Comparison of ENCODE assay signal across 1 cellular context in the genomic region with DNA sequence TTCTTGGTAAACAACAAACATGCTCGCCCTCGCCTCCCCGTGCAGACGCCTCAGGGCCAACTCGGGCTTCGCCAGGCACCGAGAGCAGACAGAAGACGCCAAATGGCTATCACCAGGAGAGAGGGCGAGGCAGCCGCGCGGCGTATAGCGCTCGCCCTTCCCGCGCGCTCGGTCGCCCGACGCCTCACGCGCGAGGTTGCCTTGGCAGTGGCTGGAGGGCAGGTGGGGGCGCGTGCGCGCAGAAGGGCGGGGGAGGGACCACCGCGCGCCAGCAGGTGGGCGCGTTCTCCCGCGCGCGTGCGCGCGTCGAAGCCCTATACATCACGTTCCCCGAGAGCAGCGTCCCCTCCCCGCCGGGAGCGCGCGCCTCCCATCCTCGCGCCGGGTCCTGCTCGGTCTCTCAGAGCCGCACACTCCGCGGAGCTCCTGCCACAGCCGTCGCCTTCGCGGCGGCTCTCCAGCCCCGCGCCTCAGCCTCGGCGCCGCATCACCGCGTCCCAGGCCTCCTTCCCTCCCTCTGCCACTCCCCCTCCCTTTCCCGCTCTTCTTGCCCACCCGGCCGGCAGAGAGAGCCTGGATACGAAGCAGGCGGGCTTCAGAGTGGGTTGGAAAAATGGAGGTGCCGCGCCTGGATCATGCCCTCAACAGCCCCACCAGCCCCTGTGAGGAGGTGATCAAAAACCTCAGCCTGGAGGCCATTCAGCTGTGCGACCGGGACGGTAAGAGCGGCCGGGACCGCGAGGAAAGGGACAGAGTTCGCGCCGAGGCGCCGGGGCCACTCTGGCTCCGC.
TF ChIP-seq lines count a peak whose summit lies in the region.

A gene (plus strand): TSS at position 403 of the 790 bp plus-strand sequence. CDS start 211 bp downstream, at position 614.

TF ChIP-seq in HepG2, 621 proteins besides CTCF, POLR2A, EP300 and RAD21 (continued from another document and continues in another):
- TF ChIP-seq, protein P1, sequence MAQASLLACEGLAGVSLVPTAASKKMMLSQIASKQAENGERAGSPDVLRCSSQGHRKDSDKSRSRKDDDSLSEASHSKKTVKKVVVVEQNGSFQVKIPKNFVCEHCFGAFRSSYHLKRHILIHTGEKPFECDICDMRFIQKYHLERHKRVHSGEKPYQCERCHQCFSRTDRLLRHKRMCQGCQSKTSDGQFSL (CRISPR knock-in tag; IDR thresholded peaks at IDR 0.05) = peak; percentile 50
- peak; percentile 90; the same call in 1 of the 2 replicates for TF ChIP-seq SMAD1 (CRISPR knock-in tag; IDR thresholded peaks at IDR 0.05; ENCODE audit: borderline replicate concordance, low read depth)
- TF ChIP-seq, protein P2, sequence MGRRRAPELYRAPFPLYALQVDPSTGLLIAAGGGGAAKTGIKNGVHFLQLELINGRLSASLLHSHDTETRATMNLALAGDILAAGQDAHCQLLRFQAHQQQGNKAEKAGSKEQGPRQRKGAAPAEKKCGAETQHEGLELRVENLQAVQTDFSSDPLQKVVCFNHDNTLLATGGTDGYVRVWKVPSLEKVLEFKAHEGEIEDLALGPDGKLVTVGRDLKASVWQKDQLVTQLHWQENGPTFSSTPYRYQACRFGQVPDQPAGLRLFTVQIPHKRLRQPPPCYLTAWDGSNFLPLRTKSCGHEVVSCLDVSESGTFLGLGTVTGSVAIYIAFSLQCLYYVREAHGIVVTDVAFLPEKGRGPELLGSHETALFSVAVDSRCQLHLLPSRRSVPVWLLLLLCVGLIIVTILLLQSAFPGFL (CRISPR knock-in tag; IDR thresholded peaks at IDR 0.05) = 0 out of 2 replicates have a peak, but pooled peaks have one; percentile 72
- TF ChIP-seq, protein P3, sequence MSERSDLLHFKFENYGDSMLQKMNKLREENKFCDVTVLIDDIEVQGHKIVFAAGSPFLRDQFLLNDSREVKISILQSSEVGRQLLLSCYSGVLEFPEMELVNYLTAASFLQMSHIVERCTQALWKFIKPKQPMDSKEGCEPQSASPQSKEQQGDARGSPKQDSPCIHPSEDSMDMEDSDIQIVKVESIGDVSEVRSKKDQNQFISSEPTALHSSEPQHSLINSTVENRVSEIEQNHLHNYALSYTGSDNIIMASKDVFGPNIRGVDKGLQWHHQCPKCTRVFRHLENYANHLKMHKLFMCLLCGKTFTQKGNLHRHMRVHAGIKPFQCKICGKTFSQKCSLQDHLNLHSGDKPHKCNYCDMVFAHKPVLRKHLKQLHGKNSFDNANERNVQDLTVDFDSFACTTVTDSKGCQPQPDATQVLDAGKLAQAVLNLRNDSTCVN (CRISPR knock-in tag; IDR thresholded peaks at IDR 0.05; ENCODE audit: borderline replicate concordance) = peak; percentile 8; the same call in 1 of the 2 replicates
- TF ChIP-seq ELF1 (CRISPR knock-in tag; IDR thresholded peaks at IDR 0.05) = 0 out of 2 replicates have a peak, but pooled peaks have one; percentile 6
- TF ChIP-seq TOPORS (CRISPR knock-in tag; IDR thresholded peaks at IDR 0.05) = no peak; the same call in 1 of the 2 replicates
- TF ChIP-seq ISL2 (CRISPR knock-in tag; IDR thresholded peaks at IDR 0.05) = peak; percentile 37
- TF ChIP-seq, protein P4, sequence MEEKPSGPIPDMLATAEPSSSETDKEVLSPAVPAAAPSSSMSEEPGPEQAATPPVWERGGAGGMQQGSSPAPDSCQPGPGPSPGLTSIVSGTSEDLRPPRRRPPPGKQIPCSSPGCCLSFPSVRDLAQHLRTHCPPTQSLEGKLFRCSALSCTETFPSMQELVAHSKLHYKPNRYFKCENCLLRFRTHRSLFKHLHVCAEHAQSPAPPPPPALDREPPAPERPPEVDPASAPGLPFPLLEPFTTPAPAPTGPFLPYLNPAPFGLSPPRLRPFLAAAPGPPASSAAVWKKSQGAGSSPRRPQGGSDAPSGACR (CRISPR knock-in tag; IDR thresholded peaks at IDR 0.05) = 0 out of 2 replicates have a peak, but pooled peaks have one; percentile 56
- no peak for TF ChIP-seq XRCC5 (optimal IDR thresholded peaks at IDR 0.05; ENCODE audit: low read length)
- TF ChIP-seq JARID2 (CRISPR knock-in tag; IDR thresholded peaks at IDR 0.05; ENCODE audit: insufficient replicate concordance) = no peak
- no peak for TF ChIP-seq SP1 (IDR thresholded peaks at IDR 0.05)
- TF ChIP-seq SP1 (CRISPR knock-in tag; IDR thresholded peaks at IDR 0.05) = peak; percentile 20; the same call in 1 of the 2 replicates
- TF ChIP-seq MTA1 (CRISPR knock-in tag; IDR thresholded peaks at IDR 0.05; ENCODE audit: borderline replicate concordance) = peak; percentile 71
- TF ChIP-seq, protein P5, sequence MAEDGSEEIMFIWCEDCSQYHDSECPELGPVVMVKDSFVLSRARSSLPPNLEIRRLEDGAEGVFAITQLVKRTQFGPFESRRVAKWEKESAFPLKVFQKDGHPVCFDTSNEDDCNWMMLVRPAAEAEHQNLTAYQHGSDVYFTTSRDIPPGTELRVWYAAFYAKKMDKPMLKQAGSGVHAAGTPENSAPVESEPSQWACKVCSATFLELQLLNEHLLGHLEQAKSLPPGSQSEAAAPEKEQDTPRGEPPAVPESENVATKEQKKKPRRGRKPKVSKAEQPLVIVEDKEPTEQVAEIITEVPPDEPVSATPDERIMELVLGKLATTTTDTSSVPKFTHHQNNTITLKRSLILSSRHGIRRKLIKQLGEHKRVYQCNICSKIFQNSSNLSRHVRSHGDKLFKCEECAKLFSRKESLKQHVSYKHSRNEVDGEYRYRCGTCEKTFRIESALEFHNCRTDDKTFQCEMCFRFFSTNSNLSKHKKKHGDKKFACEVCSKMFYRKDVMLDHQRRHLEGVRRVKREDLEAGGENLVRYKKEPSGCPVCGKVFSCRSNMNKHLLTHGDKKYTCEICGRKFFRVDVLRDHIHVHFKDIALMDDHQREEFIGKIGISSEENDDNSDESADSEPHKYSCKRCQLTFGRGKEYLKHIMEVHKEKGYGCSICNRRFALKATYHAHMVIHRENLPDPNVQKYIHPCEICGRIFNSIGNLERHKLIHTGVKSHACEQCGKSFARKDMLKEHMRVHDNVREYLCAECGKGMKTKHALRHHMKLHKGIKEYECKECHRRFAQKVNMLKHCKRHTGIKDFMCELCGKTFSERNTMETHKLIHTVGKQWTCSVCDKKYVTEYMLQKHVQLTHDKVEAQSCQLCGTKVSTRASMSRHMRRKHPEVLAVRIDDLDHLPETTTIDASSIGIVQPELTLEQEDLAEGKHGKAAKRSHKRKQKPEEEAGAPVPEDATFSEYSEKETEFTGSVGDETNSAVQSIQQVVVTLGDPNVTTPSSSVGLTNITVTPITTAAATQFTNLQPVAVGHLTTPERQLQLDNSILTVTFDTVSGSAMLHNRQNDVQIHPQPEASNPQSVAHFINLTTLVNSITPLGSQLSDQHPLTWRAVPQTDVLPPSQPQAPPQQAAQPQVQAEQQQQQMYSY (CRISPR knock-in tag; IDR thresholded peaks at IDR 0.05) = peak; percentile 63; the same call in 1 of the 2 replicates
- peak; percentile 44 for TF ChIP-seq ZNF777 (CRISPR knock-in tag; IDR thresholded peaks at IDR 0.05)
- TF ChIP-seq, protein P6, sequence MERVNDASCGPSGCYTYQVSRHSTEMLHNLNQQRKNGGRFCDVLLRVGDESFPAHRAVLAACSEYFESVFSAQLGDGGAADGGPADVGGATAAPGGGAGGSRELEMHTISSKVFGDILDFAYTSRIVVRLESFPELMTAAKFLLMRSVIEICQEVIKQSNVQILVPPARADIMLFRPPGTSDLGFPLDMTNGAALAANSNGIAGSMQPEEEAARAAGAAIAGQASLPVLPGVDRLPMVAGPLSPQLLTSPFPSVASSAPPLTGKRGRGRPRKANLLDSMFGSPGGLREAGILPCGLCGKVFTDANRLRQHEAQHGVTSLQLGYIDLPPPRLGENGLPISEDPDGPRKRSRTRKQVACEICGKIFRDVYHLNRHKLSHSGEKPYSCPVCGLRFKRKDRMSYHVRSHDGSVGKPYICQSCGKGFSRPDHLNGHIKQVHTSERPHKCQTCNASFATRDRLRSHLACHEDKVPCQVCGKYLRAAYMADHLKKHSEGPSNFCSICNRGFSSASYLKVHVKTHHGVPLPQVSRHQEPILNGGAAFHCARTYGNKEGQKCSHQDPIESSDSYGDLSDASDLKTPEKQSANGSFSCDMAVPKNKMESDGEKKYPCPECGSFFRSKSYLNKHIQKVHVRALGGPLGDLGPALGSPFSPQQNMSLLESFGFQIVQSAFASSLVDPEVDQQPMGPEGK (CRISPR knock-in tag; IDR thresholded peaks at IDR 0.05) = peak; percentile 46; the same call in 1 of the 2 replicates
- TF ChIP-seq, protein P7, sequence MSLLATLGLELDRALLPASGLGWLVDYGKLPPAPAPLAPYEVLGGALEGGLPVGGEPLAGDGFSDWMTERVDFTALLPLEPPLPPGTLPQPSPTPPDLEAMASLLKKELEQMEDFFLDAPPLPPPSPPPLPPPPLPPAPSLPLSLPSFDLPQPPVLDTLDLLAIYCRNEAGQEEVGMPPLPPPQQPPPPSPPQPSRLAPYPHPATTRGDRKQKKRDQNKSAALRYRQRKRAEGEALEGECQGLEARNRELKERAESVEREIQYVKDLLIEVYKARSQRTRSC (CRISPR knock-in tag; IDR thresholded peaks at IDR 0.05; ENCODE audit: low read depth) = 0 out of 2 replicates have a peak, but pooled peaks have one; percentile 18
- peak; percentile 79 for TF ChIP-seq BHLHE40 (IDR thresholded peaks at IDR 0.05; ENCODE audit: low read length)
- peak; percentile 78; the same call in 1 of the 2 replicates for TF ChIP-seq SATB2 (CRISPR knock-in tag; IDR thresholded peaks at IDR 0.05)
- peak; percentile 60; the same call in 1 of the 2 replicates for TF ChIP-seq CCDC6 (CRISPR knock-in tag; IDR thresholded peaks at IDR 0.05)
- TF ChIP-seq RELA (CRISPR knock-in tag; IDR thresholded peaks at IDR 0.05) = no peak
- TF ChIP-seq, protein P8, sequence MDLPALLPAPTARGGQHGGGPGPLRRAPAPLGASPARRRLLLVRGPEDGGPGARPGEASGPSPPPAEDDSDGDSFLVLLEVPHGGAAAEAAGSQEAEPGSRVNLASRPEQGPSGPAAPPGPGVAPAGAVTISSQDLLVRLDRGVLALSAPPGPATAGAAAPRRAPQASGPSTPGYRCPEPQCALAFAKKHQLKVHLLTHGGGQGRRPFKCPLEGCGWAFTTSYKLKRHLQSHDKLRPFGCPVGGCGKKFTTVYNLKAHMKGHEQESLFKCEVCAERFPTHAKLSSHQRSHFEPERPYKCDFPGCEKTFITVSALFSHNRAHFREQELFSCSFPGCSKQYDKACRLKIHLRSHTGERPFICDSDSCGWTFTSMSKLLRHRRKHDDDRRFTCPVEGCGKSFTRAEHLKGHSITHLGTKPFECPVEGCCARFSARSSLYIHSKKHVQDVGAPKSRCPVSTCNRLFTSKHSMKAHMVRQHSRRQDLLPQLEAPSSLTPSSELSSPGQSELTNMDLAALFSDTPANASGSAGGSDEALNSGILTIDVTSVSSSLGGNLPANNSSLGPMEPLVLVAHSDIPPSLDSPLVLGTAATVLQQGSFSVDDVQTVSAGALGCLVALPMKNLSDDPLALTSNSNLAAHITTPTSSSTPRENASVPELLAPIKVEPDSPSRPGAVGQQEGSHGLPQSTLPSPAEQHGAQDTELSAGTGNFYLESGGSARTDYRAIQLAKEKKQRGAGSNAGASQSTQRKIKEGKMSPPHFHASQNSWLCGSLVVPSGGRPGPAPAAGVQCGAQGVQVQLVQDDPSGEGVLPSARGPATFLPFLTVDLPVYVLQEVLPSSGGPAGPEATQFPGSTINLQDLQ (CRISPR knock-in tag; IDR thresholded peaks at IDR 0.05) = 0 out of 2 replicates have a peak, but pooled peaks have one; percentile 2
- TF ChIP-seq HNRNPK (IDR thresholded peaks at IDR 0.05; ENCODE audit: low read depth, low read length, poor library complexity, severe bottlenecking) = peak; percentile 73
- TF ChIP-seq ZFYVE20 (CRISPR knock-in tag; IDR thresholded peaks at IDR 0.05; ENCODE audit: borderline replicate concordance, low read depth) = no peak
- TF ChIP-seq ARHGAP35 (CRISPR knock-in tag; IDR thresholded peaks at IDR 0.05; ENCODE audit: borderline replicate concordance) = peak; percentile 61; the same call in 1 of the 2 replicates
- TF ChIP-seq, protein P9, sequence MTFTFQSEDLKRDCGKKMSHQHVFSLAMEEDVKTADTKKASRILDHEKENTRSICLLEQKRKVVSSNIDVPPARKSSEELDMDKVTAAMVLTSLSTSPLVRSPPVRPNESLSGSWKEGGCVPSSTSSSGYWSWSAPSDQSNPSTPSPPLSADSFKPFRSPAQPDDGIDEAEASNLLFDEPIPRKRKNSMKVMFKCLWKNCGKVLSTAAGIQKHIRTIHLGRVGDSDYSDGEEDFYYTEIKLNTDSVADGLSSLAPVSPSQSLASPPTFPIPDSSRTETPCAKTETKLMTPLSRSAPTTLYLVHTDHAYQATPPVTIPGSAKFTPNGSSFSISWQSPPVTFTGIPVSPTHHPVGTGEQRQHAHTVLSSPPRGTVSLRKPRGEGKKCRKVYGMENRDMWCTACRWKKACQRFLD (CRISPR knock-in tag; IDR thresholded peaks at IDR 0.05; ENCODE audit: borderline replicate concordance) = peak; percentile 53; the same call in 1 of the 2 replicates
- no peak for TF ChIP-seq ZNF550 (CRISPR knock-in tag; IDR thresholded peaks at IDR 0.05; ENCODE audit: borderline replicate concordance)
- TF ChIP-seq, protein P10, sequence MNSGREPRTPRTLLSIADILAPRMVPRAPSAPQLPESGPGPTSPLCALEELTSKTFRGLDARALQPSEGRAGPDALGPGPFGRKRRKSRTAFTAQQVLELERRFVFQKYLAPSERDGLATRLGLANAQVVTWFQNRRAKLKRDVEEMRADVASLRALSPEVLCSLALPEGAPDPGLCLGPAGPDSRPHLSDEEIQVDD (CRISPR knock-in tag; IDR thresholded peaks at IDR 0.05; ENCODE audit: borderline replicate concordance) = peak; percentile 92; the same call in 1 of the 2 replicates
- TF ChIP-seq MEIS2 (CRISPR knock-in tag; IDR thresholded peaks at IDR 0.05) = peak; percentile 83; the same call in 1 of the 2 replicates
- TF ChIP-seq SIX4 (CRISPR knock-in tag; IDR thresholded peaks at IDR 0.05) = no peak
- no peak for TF ChIP-seq ISX (CRISPR knock-in tag; conservative IDR thresholded peaks at IDR 0.05)
- TF ChIP-seq KLF6 (CRISPR knock-in tag; IDR thresholded peaks at IDR 0.05) = peak; percentile 59; the same call in 1 of the 2 replicates
- peak; percentile 69; the same call in 1 of the 2 replicates for TF ChIP-seq RNF2 (conservative IDR thresholded peaks at IDR 0.05; ENCODE audit: low read depth)
- TF ChIP-seq PHF5A (CRISPR knock-in tag; IDR thresholded peaks at IDR 0.05; ENCODE audit: low read depth, unreplicated experiment) = peak; percentile 16
- TF ChIP-seq, protein P11, sequence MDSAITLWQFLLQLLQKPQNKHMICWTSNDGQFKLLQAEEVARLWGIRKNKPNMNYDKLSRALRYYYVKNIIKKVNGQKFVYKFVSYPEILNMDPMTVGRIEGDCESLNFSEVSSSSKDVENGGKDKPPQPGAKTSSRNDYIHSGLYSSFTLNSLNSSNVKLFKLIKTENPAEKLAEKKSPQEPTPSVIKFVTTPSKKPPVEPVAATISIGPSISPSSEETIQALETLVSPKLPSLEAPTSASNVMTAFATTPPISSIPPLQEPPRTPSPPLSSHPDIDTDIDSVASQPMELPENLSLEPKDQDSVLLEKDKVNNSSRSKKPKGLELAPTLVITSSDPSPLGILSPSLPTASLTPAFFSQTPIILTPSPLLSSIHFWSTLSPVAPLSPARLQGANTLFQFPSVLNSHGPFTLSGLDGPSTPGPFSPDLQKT (CRISPR knock-in tag; IDR thresholded peaks at IDR 0.05; ENCODE audit: borderline replicate concordance) = no peak
- 0 out of 2 replicates have a peak, but pooled peaks have one; percentile 46 for TF ChIP-seq ZNF792 (CRISPR knock-in tag; IDR thresholded peaks at IDR 0.05)
- peak; percentile 82; the same call in 1 of the 2 replicates for TF ChIP-seq ZNF790 (CRISPR knock-in tag; IDR thresholded peaks at IDR 0.05; ENCODE audit: borderline replicate concordance)
